8 cellular contexts compared by ENCODE assay signal in the genomic region with DNA sequence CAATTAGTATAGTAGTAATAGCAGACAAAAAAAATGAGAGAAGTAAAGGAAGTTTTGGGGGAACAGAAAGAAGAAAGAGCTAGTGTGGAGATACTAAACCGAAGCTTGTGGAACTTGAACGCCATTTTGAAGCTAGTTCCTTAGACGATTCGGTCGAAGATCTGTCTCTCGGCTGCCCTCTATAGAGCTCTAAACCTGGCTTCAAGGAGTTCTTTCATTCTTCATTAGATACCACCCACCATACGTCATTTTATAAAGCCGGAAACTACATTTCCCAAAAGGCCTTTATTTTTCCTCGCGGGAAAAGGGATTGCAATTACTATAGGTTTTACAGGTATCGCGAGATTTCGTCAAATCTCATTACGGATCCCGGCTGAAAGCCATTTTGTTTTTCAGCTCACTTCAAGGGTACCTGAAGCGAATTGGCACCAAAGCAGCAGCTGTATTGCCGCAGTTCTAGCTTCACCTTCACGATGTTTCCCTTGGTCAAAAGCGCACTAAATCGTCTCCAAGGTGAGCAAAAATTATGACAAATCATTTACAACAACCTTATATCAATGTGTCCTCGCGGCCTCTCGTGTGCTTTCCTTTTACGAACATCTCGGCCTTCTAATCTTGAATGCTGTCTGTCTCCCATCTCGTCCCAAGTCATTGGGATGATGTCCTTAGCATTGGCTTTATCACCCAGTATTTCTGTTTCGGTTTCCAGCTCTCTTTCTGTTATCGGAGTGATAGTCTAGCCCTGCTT.
DNase-seq lines count a peak whose midpoint lies in the region; ATAC-seq and TF ChIP-seq lines count a peak whose summit lies in the region.

A gene with protein sequence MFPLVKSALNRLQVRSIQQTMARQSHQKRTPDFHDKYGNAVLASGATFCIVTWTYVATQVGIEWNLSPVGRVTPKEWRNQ (plus strand): TSS at position 388 of the 748 bp plus-strand sequence. CDS start 86 bp downstream, at position 474.

- DNase-seq in AML-193 (lab: John Stamatoyannopoulos, UW), result peak; percentile 89 to 90
- DNase-seq in NCI-H2227 (lab: John Stamatoyannopoulos, UW; ENCODE audit: unreplicated experiment), result peak; percentile 99
- peak; percentile 62 for DNase-seq in WERI-Rb-1
- DNase-seq in cerebellar cortex (ENCODE audit: low spot score), result peak; percentile 98
- DNase-seq in inferior parietal cortex (ENCODE audit: extremely low spot score), result peak; percentile 98
- peak; percentile 83 for DNase-seq in smooth muscle cell of the brain vasculature (ENCODE audit: low read depth, low spot score)

- H3K4me3 ChIP-seq in WERI-Rb-1 (ENCODE audit: low read depth, low read length), result peak within 1 kb of the TSS; percentile 71

- peak within 1 kb of the TSS; percentile 61 for H3K27ac ChIP-seq in WERI-Rb-1

- ATAC-seq in HG03196 (IDR thresholded peaks at IDR 0.05; ENCODE audit: unreplicated experiment), result peak; percentile 65

- no peaks in the 10 kb centered on the region for H3K36me3 ChIP-seq in WERI-Rb-1

- H3K27me3 ChIP-seq in WERI-Rb-1 (ENCODE audit: insufficient read depth, low read depth, severe bottlenecking), result peaks cover 8% of the 10 kb centered on the region

- TF ChIP-seq CTCF in WERI-Rb-1 (IDR thresholded peaks at IDR 0.05; ENCODE audit: low read depth, low read length), result peak; percentile 45; the same call in 1 of the 2 replicates

- TF ChIP-seq POLR2A in GM18951 (IDR thresholded peaks at IDR 0.05; ENCODE audit: extremely low read depth, insufficient read depth, insufficient read length), result peak; percentile 68

- in situ Hi-C loops in GM18951 (cut with MboI; ENCODE audit: low sequenced_read_pairs, unreplicated experiment), result no loop called here

- peaks cover 4% of the 10 kb centered on the region for H3K9me3 ChIP-seq in WERI-Rb-1 (ENCODE audit: severe bottlenecking)

Comparison
In these comparisons a context has a peak if more than half of its experiments do, and no peak if none do; other contexts are left out.
1. Peak in every context shown above with its lines: DNase-seq, ATAC-seq, H3K4me3 ChIP-seq and H3K27ac ChIP-seq.